Comparison of ENCODE assay signal across 15 cellular contexts in genomic region chr12:124762384-124762783, GRCh38.
DNase-seq lines count a peak whose midpoint lies in the region; ATAC-seq, FAIRE-seq and TF ChIP-seq lines count a peak whose summit lies in the region.
"Had no signal": no experiment of that assay in that cellular context is flagged by ENCODE, and none has a peak within 500 bp of the region (broad histone marks: within the 10 kb centered on the region; RNA-seq: fewer than 3 reads in every experiment).

No MANE protein-coding gene starts in this region.

- H3K4me1 ChIP-seq in HepG2 (ENCODE audit: insufficient read depth, low read length) = peaks cover 4% of the 10 kb centered on the region
- H3K4me1 ChIP-seq in right lobe of liver = peaks cover 0 to 15% (median 0%) of the 10 kb centered on the region in 4 donors
- peaks cover 0 to 5% (median 0%) of the 10 kb centered on the region in 4 experiments; a peak in 3 of 7 replicates for H3K4me1 ChIP-seq in H1 (replicated peaks in 1 of 4; ENCODE audit: control insufficient read depth in 3 of 4, insufficient read depth in 4 of 4, low read length in 3 of 4)

- H3K27me3 Mint-ChIP-seq in activated T-helper 1 cell treated with anti-CD3 and anti-CD28 coated beads, Interleukin-12 subunit alpha, Interleukin-12 subunit beta, Interleukin-2, Interleukin-4 antibody, amounts not matched to agents 30 ng/mL and 10 ng/mL and 1 ng/mL, durations not matched to agents 14 hours and 24 hours and 36 hours (ENCODE audit: insufficient read depth) = peaks cover 4% of the 10 kb centered on the region

- peaks cover 3 to 22% of the 10 kb centered on the region in 2 experiments; a peak in 2 of 5 replicates for H3K27me3 ChIP-seq in HepG2 (ENCODE audit: control insufficient read depth in 1 of 2, insufficient read depth in 2 of 2, low read length in 2 of 2)
- H3K27me3 ChIP-seq in right lobe of liver = no peaks in the 10 kb centered on the region
- H3K27me3 ChIP-seq in H1 (replicated peaks in 1 of 4; ENCODE audit: control insufficient read depth in 3 of 4, extremely low read depth in 1 of 4, insufficient read depth in 3 of 4, low read length in 3 of 4) = no peaks in the 10 kb centered on the region; a peak in 1 of 7 replicates

- H3K18ac ChIP-seq in H1 (ENCODE audit: extremely low read depth, low read length) = no peak overlapping the region

- H3K36me3 ChIP-seq in HepG2 (replicated peaks in 1 of 2; ENCODE audit: control insufficient read depth in 1 of 2, insufficient read depth in 2 of 2, low read length in 2 of 2) (no peaks in the 10 kb centered on the region), right lobe of liver (no peaks in the 10 kb centered on the region), H1 (ENCODE audit: control insufficient read depth in 2 of 4, insufficient read depth in 4 of 4, low read length in 3 of 4) (no peaks in the 10 kb centered on the region)

- WGBS in HepG2 (ENCODE audit: low lambda C conversion rate) = 44% methylated on average over 7 of the region's 8 CpGs
- WGBS in right lobe of liver (ENCODE audit: insufficient coverage, low coverage, low lambda C conversion rate, missing lambda C conversion rate) = no CpG with 5 or more reads among the region's 8 CpGs
- WGBS in H1 (ENCODE audit: extremely low coverage in 1 of 2, insufficient coverage in 1 of 2, insufficient read length in 1 of 2, insufficient replicate concordance in 2 of 2, low coverage in 1 of 2, low lambda C conversion rate in 2 of 2, missing lambda C conversion rate in 1 of 2), 2 experiments = 97% methylated on average over 8 of the region's 8 CpGs; no CpG with 5 or more reads in 1 of the 2 experiments

- H2BK120ac ChIP-seq in H1 (replicated peaks; ENCODE audit: low read depth, low read length) = no peak overlapping the region

- TF ChIP-seq EP300 in HepG2 (IDR thresholded peaks at IDR 0.05; ENCODE audit: low read depth in 2 of 2, low read length in 2 of 2) (no peak), HepG2 (CRISPR knock-in tag; IDR thresholded peaks at IDR 0.05; ENCODE audit: borderline replicate concordance) (no peak), H1 (IDR thresholded peaks at IDR 0.05; ENCODE audit: borderline replicate concordance in 1 of 2, low read depth in 2 of 2, low read length in 2 of 2) (no peak)

- no peak overlapping the region for H4K5ac ChIP-seq in H1 (ENCODE audit: insufficient read length, low read depth, low read length)

- H3K9ac ChIP-seq in HepG2 (ENCODE audit: insufficient read depth, low read depth, low read length) = no peak overlapping the region
- H3K9ac ChIP-seq in H1 (replicated peaks in 1 of 4; ENCODE audit: extremely low read depth in 1 of 4, low read depth in 3 of 4, low read length in 3 of 4) = no peak overlapping the region

- POLR2A ChIA-PET in HepG2 (lab: Yijun Ruan, JAX) (no interaction called here), H1 (lab: Charles Lee; ENCODE audit: partially characterized antibody) (interaction anchor here (1.0 to 1.1 kb wide), 2 partner anchors 13 to 72 kb away, joined by 3 read pairs; no protein-coding TSS in a partner anchor)

- no peaks in the 10 kb centered on the region for H3K23me2 ChIP-seq in H1 (ENCODE audit: low read depth, low read length)

- H3K4me3 Mint-ChIP-seq in activated T-helper 1 cell treated with anti-CD3 and anti-CD28 coated beads, Interleukin-12 subunit alpha, Interleukin-12 subunit beta, Interleukin-2, Interleukin-4 antibody, amounts not matched to agents 30 ng/mL and 10 ng/mL and 1 ng/mL, durations not matched to agents 14 hours and 24 hours and 36 hours = no peak overlapping the region
- H3K4me3 Mint-ChIP-seq: CD8-positive, alpha-beta T cell had no signal

- no peak overlapping the region for H3K4me2 ChIP-seq in HepG2 (ENCODE audit: low read depth, low read length)
- no peak overlapping the region for H3K4me2 ChIP-seq in H1 (ENCODE audit: insufficient read depth in 1 of 2, low read depth in 2 of 2, low read length in 2 of 2)

- H3K4me1 Mint-ChIP-seq in activated T-helper 1 cell treated with anti-CD3 and anti-CD28 coated beads, Interleukin-12 subunit alpha, Interleukin-12 subunit beta, Interleukin-2, Interleukin-4 antibody, amounts not matched to agents 30 ng/mL and 10 ng/mL and 1 ng/mL, durations not matched to agents 14 hours and 24 hours and 36 hours (ENCODE audit: low read depth) = peaks cover 35% of the 10 kb centered on the region

- ATAC-seq in HepG2 (no peak), right lobe of liver (no peak), GM21381 (IDR thresholded peaks at IDR 0.05; ENCODE audit: unreplicated experiment) (no peak), HG03108 (IDR thresholded peaks at IDR 0.05; ENCODE audit: unreplicated experiment) (no peak)
- ATAC-seq: CD8-positive, alpha-beta T cell had no signal

- no peak overlapping the region for H3K27ac ChIP-seq in HepG2 (ENCODE audit: extremely low read length, insufficient read depth, low read length)
- H3K27ac ChIP-seq in right lobe of liver = no peak overlapping the region
- no peak overlapping the region for H3K27ac ChIP-seq in H1 (ENCODE audit: low read depth, low read length)

- H2AK5ac ChIP-seq in H1 (ENCODE audit: low read depth, low read length) = 0 out of 2 replicates have a peak overlapping the region, but pooled peaks have one; percentile 54

- no peak for TF ChIP-seq POLR2A in HepG2 (IDR thresholded peaks at IDR 0.05; ENCODE audit: insufficient read depth in 1 of 2, low read depth in 2 of 2, low read length in 2 of 2)
- TF ChIP-seq POLR2A in right lobe of liver (IDR thresholded peaks at IDR 0.05) = no peak
- TF ChIP-seq POLR2A in H1 (IDR thresholded peaks at IDR 0.05; ENCODE audit: control extremely low read depth in 1 of 2, low read depth in 2 of 2, low read length in 2 of 2) = no peak

- H3K36me3 Mint-ChIP-seq in activated T-helper 1 cell treated with anti-CD3 and anti-CD28 coated beads, Interleukin-12 subunit alpha, Interleukin-12 subunit beta, Interleukin-2, Interleukin-4 antibody, amounts not matched to agents 30 ng/mL and 10 ng/mL and 1 ng/mL, durations not matched to agents 14 hours and 24 hours and 36 hours (ENCODE audit: low read depth) = peaks cover 3% of the 10 kb centered on the region
- H3K36me3 Mint-ChIP-seq: CD8-positive, alpha-beta T cell had no signal

- TF ChIP-seq RAD21 in HepG2 (CRISPR knock-in tag; IDR thresholded peaks at IDR 0.05) (no peak), H1 (IDR thresholded peaks at IDR 0.05 in 1 of 2, conservative IDR thresholded peaks at IDR 0.05 in 1 of 2; ENCODE audit: low read depth in 2 of 2, low read length in 2 of 2) (no peak)

- 0 out of 2 replicates have a peak overlapping the region, but pooled peaks have one; percentile 39 for H2BK12ac ChIP-seq in H1 (ENCODE audit: low read depth, low read length)

- FAIRE-seq in HepG2 (lab: Jason Lieb, UNC) (no peak), H1 (lab: Jason Lieb, UNC) (no peak)
- FAIRE-seq: GM19239 had no signal

- H3K4me3 ChIP-seq in HepG2 (replicated peaks in 1 of 3; ENCODE audit: insufficient read depth in 1 of 3, low read depth in 2 of 3, low read length in 3 of 3) (no peak overlapping the region), right lobe of liver (no peak overlapping the region), H1 (ENCODE audit: extremely low read depth in 1 of 4, insufficient read depth in 2 of 4, low read depth in 3 of 4, low read length in 4 of 4) (no peak overlapping the region)

- no TSS peak for BruUV-seq in HepG2 (replicated peaks; lab: Mats Ljungman, UMichigan)

- peaks cover 30% of the 10 kb centered on the region for H3K9me3 Mint-ChIP-seq in activated T-helper 1 cell treated with anti-CD3 and anti-CD28 coated beads, Interleukin-12 subunit alpha, Interleukin-12 subunit beta, Interleukin-2, Interleukin-4 antibody, amounts not matched to agents 30 ng/mL and 10 ng/mL and 1 ng/mL, durations not matched to agents 14 hours and 24 hours and 36 hours

- TF ChIP-seq CTCF in HepG2 (CRISPR knock-in tag; IDR thresholded peaks at IDR 0.05) (no peak), right lobe of liver (IDR thresholded peaks at IDR 0.05) (no peak), H1 (IDR thresholded peaks at IDR 0.05; ENCODE audit: control extremely low read depth in 1 of 3, insufficient read depth in 1 of 3, low read depth in 1 of 3, low read length in 3 of 3) (no peak)

- no peak overlapping the region for H2BK20ac ChIP-seq in H1 (ENCODE audit: low read length)

- CTCF ChIA-PET in HepG2 (lab: Yijun Ruan, JAX; ENCODE audit: low intra/inter-chr PET ratio, low total read pairs) = no interaction called here
- CTCF ChIA-PET in H1 (lab: Charles Lee; ENCODE audit: partially characterized antibody) = interaction anchor here (0.7 to 9.3 kb wide), 10 partner anchors 9 to 729 kb away, joined by 3 to 159 read pairs (median 4); no protein-coding TSS in a partner anchor

- H3K4ac ChIP-seq in H1 (replicated peaks; ENCODE audit: insufficient read length, low read depth, low read length) = no peak overlapping the region

- H3K14ac ChIP-seq in H1 (ENCODE audit: insufficient read length) = no peak overlapping the region

- H2BK5ac ChIP-seq in H1 (ENCODE audit: low read depth, low read length) = no peak overlapping the region

- in situ Hi-C loops in HepG2 (cut with HindIII; ENCODE audit: extremely low pct_ligation_motif_present, low pct_unique_long_range_greater_than_20kb) = loop anchor here (10.0 kb wide), 1 partner anchor 408 kb away; no protein-coding TSS in a partner anchor

- H3K9me3 ChIP-seq in HepG2 (ENCODE audit: low read length) (peaks cover 15% of the 10 kb centered on the region), right lobe of liver (peaks cover 0 to 4% (median 2%) of the 10 kb centered on the region in 4 donors), H1 (ENCODE audit: insufficient read depth in 2 of 2, low read depth in 1 of 2, low read length in 1 of 2) (peaks cover 9 to 17% of the 10 kb centered on the region in 2 experiments)

- peak overlapping the region; percentile 29 for H3K27ac Mint-ChIP-seq in activated T-helper 1 cell treated with anti-CD3 and anti-CD28 coated beads, Interleukin-12 subunit alpha, Interleukin-12 subunit beta, Interleukin-2, Interleukin-4 antibody, amounts not matched to agents 30 ng/mL and 10 ng/mL and 1 ng/mL, durations not matched to agents 14 hours and 24 hours and 36 hours
- H3K27ac Mint-ChIP-seq: CD8-positive, alpha-beta T cell had no signal

- no peak for DNase-seq in HepG2 (ENCODE audit: low spot score)
- DNase-seq in right lobe of liver = no peak
- no peak for DNase-seq in activated T-helper 1 cell treated with anti-CD3 and anti-CD28 coated beads, Interleukin-12 subunit alpha, Interleukin-12 subunit beta, Interleukin-2, Interleukin-4 antibody, amounts not matched to agents 30 ng/mL and 10 ng/mL and 1 ng/mL, durations not matched to agents 14 hours and 24 hours and 36 hours (ENCODE audit: low spot score)
- DNase-seq in H1 (ENCODE audit: low read depth in 1 of 2, low spot score in 2 of 2) = no peak
- no peak for DNase-seq in UCSD-AML1 (lab: John Stamatoyannopoulos, UW; ENCODE audit: unreplicated experiment)
- DNase-seq: CD8-positive, alpha-beta T cell; H7; KG1; NCI-H1048; NCI-H2081; NCI-H510A; NCI-H774 had no signal

- H3K79me1 ChIP-seq in H1 (ENCODE audit: low read depth, low read length) = no peaks in the 10 kb centered on the region; the same call in 1 of the 2 replicates

- intact Hi-C loops in HepG2 (cut with micrococcal nuclease; ENCODE audit: unreplicated experiment) = no loop called here
- intact Hi-C loops in right lobe of liver (cut with DNase I) = loop anchor here (10.0 kb wide), 4 partner anchors 188 to 728 kb away; partner anchors contain the start of gene NCOR2 (in 1 of the 2)
- intact Hi-C loops in activated T-helper 1 cell treated with anti-CD3 and anti-CD28 coated beads, Interleukin-12 subunit alpha, Interleukin-12 subunit beta, Interleukin-2, Interleukin-4 antibody, amounts not matched to agents 30 ng/mL and 10 ng/mL and 1 ng/mL, durations not matched to agents 14 hours and 24 hours and 36 hours (cut with micrococcal nuclease) = loop anchor here (1.0 to 2.0 kb wide), 2 partner anchors 22 to 49 kb away; no protein-coding TSS in a partner anchor

- H4K20me1 ChIP-seq in HepG2 (ENCODE audit: insufficient read depth, low read length) (no peaks in the 10 kb centered on the region), H1 (replicated peaks in 1 of 2; ENCODE audit: control insufficient read depth in 1 of 2, insufficient read depth in 2 of 2, low read length in 2 of 2) (no peaks in the 10 kb centered on the region)

- no peak overlapping the region; the same call in 1 of the 2 replicates for H2BK15ac ChIP-seq in H1 (ENCODE audit: low read length)

- no peak overlapping the region for H4K8ac ChIP-seq in H1 (ENCODE audit: extremely low read depth, insufficient read depth, low read length)

- H3K79me2 ChIP-seq in HepG2 (ENCODE audit: insufficient read depth, low read length) (no peaks in the 10 kb centered on the region), H1 (ENCODE audit: control insufficient read depth in 1 of 2, insufficient read depth in 2 of 2, low read length in 2 of 2) (no peaks in the 10 kb centered on the region)

- no peak overlapping the region for H3K56ac ChIP-seq in H1 (replicated peaks; ENCODE audit: insufficient read length, low read depth, low read length)

- H2AFZ ChIP-seq in HepG2 (ENCODE audit: low read length) (no peak overlapping the region), H1 (ENCODE audit: low read length) (no peak overlapping the region)

- no peak overlapping the region for H4K91ac ChIP-seq in H1 (replicated peaks; ENCODE audit: insufficient read length, low read length)

- no peak overlapping the region for H3K23ac ChIP-seq in H1 (ENCODE audit: insufficient read length)
